12 cellular contexts compared by ENCODE assay signal in the genomic region with DNA sequence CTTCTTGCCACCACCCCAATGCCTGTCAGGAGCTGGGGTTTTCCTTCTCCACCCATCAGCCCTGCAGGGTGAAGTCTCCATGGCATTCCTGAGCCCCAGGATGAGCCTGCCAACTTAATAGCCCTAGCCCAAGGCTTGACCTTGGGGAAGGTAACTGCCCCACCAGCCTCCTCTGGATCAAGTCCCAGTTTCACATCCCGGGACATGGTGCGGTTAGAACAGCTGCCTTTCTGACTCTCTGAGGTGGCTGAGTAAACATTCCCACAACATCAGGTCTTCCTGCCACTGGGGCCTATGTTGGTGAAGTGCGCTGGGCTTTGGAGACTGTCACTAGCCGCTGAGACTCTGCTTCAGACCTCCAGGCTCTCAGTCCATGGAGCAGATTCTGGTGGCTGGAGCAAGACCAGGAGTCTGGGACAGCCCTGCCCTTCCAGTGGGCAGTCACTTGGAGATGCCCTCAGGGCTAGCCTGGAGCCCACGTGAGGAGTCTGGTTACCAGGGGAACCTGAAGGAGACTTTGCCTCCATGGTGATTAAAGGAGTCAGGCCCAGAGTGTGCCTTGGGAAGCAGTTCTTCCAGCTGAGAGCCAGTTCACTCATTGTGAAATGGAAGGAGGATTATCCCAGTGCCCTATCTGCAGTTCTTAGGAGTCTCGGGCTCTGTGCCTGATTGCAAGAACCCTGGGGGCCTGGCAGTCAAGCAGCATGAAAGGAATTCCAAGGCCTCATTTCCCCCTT. TPM values are rescaled to one million over a fixed set of nuclear protein-coding genes. Genes with fewer than 3 reads are reported as not detected.
DNase-seq lines count a peak whose midpoint lies in the region; ATAC-seq and TF ChIP-seq lines count a peak whose summit lies in the region.
"Had no signal": no experiment of that assay in that cellular context is flagged by ENCODE, and none has a peak within 500 bp of the region (broad histone marks: within the 10 kb centered on the region; RNA-seq: fewer than 3 reads in every experiment).

No MANE protein-coding gene starts in this region.

- no peak overlapping the region for H3K27ac ChIP-seq in brain microvascular endothelial cell
- no peak overlapping the region for H3K27ac ChIP-seq in CD8-positive, alpha-beta T cell (ENCODE audit: low read depth, low read length)
- H3K27ac ChIP-seq: HL-60 had no signal

- in situ Hi-C loops in brain microvascular endothelial cell (cut with HindIII; ENCODE audit: low pct_ligation_motif_present, low sequenced_read_pairs), result no loop called here

- intact Hi-C loops in CD14-positive monocyte (cut with micrococcal nuclease), result no loop called here
- intact Hi-C loops in CD8-positive, alpha-beta T cell (cut with DNase I, micrococcal nuclease), result no loop called here

- no peak for ATAC-seq in stimulated activated memory B cell treated with anti-CD40 and anti-IgM and Interleukin-4, amounts not matched to agents 10 μg/mL and 1 μg/mL and 100 μg/mL, for 72 hours
- ATAC-seq in CD8-positive, alpha-beta T cell, result no peak
- no peak for ATAC-seq in GM18858 (IDR thresholded peaks at IDR 0.05; ENCODE audit: unreplicated experiment)

- no peaks in the 10 kb centered on the region for H3K27me3 Mint-ChIP-seq in stimulated activated memory B cell treated with anti-CD40 and anti-IgM and Interleukin-4, amounts not matched to agents 10 μg/mL and 1 μg/mL and 100 μg/mL, for 72 hours
- H3K27me3 Mint-ChIP-seq in CD14-positive monocyte (ENCODE audit: low read depth in 3 of 3), result peaks cover 1 to 7% (median 6%) of the 10 kb centered on the region in 3 donors
- peaks cover 15% of the 10 kb centered on the region for H3K27me3 Mint-ChIP-seq in CD8-positive, alpha-beta T cell (ENCODE audit: low read depth)

- H3K4me3 ChIP-seq in brain microvascular endothelial cell (ENCODE audit: low read depth, low read length), result no peak overlapping the region
- no peak overlapping the region for H3K4me3 ChIP-seq in CD8-positive, alpha-beta T cell (ENCODE audit: low read depth, low read length)

- no peaks in the 10 kb centered on the region for H3K4me1 ChIP-seq in CD8-positive, alpha-beta T cell (ENCODE audit: insufficient read depth, low read length)

- no peaks in the 10 kb centered on the region for H3K9me3 ChIP-seq in CD8-positive, alpha-beta T cell (ENCODE audit: low read length)

- H3K4me1 Mint-ChIP-seq in stimulated activated memory B cell treated with anti-CD40 and anti-IgM and Interleukin-4, amounts not matched to agents 10 μg/mL and 1 μg/mL and 100 μg/mL, for 72 hours, result peaks cover 32% of the 10 kb centered on the region
- peaks cover 39% of the 10 kb centered on the region for H3K4me1 Mint-ChIP-seq in CD14-positive monocyte
- no peaks in the 10 kb centered on the region for H3K4me1 Mint-ChIP-seq in CD8-positive, alpha-beta T cell (ENCODE audit: low read depth)

- CTCF ChIA-PET in CD8-positive, alpha-beta T cell (lab: Charles Lee), result interaction anchor here (1.6 kb wide), 1 partner anchor 17 kb away, joined by 7 read pairs; no protein-coding TSS in a partner anchor

- TF ChIP-seq CTCF in brain microvascular endothelial cell (IDR thresholded peaks at IDR 0.05; ENCODE audit: low read depth, low read length, missing control alignments) (no peak), CD14-positive monocyte (IDR thresholded peaks at IDR 0.05) (no peak)
- TF ChIP-seq CTCF in CD8-positive, alpha-beta T cell (IDR thresholded peaks at IDR 0.05), result no peak

- no peaks in the 10 kb centered on the region for H3K27me3 ChIP-seq in brain microvascular endothelial cell (replicated peaks)
- H3K27me3 ChIP-seq in CD8-positive, alpha-beta T cell (ENCODE audit: insufficient read depth, low read length), result no peaks in the 10 kb centered on the region

- no peaks in the 10 kb centered on the region for H3K36me3 ChIP-seq in brain microvascular endothelial cell (replicated peaks)
- no peaks in the 10 kb centered on the region for H3K36me3 ChIP-seq in CD8-positive, alpha-beta T cell (ENCODE audit: insufficient read depth, low read length)

- H3K27ac Mint-ChIP-seq in stimulated activated memory B cell treated with anti-CD40 and anti-IgM and Interleukin-4, amounts not matched to agents 10 μg/mL and 1 μg/mL and 100 μg/mL, for 72 hours, result peak overlapping the region; percentile 66
- H3K27ac Mint-ChIP-seq in CD14-positive monocyte, result no peak overlapping the region
- no peak overlapping the region for H3K27ac Mint-ChIP-seq in CD8-positive, alpha-beta T cell

- DNase-seq in NCI-H146 treated with DMSO at 0.1 percent for 48 hours (lab: John Stamatoyannopoulos, UW; ENCODE audit: unreplicated experiment) (peak; percentile 38), brain microvascular endothelial cell (peak; percentile 33), left kidney (ENCODE audit: low read depth, low spot score) (peak; percentile 48), CD14-positive monocyte (ENCODE audit: low spot score) (no peak), NOMO-1 (lab: John Stamatoyannopoulos, UW; ENCODE audit: unreplicated experiment in 2 of 2) (no peak)
- no peak for DNase-seq in CD8-positive, alpha-beta T cell
- DNase-seq: cerebellar nuclear complex, DND-41, NCI-H187 had no signal

- H3K36me3 Mint-ChIP-seq in stimulated activated memory B cell treated with anti-CD40 and anti-IgM and Interleukin-4, amounts not matched to agents 10 μg/mL and 1 μg/mL and 100 μg/mL, for 72 hours, result no peaks in the 10 kb centered on the region
- no peaks in the 10 kb centered on the region for H3K36me3 Mint-ChIP-seq in CD14-positive monocyte
- H3K36me3 Mint-ChIP-seq in CD8-positive, alpha-beta T cell, result no peaks in the 10 kb centered on the region

- no peaks in the 10 kb centered on the region for H3K9me3 Mint-ChIP-seq in stimulated activated memory B cell treated with anti-CD40 and anti-IgM and Interleukin-4, amounts not matched to agents 10 μg/mL and 1 μg/mL and 100 μg/mL, for 72 hours
- peaks cover 0 to 2% (median 0%) of the 10 kb centered on the region in 7 donors for H3K9me3 Mint-ChIP-seq in CD14-positive monocyte
- H3K9me3 Mint-ChIP-seq in CD8-positive, alpha-beta T cell, result no peaks in the 10 kb centered on the region

- POLR2A ChIA-PET in CD8-positive, alpha-beta T cell (lab: Charles Lee), result no interaction called here

- no peak overlapping the region for H3K4me3 Mint-ChIP-seq in stimulated activated memory B cell treated with anti-CD40 and anti-IgM and Interleukin-4, amounts not matched to agents 10 μg/mL and 1 μg/mL and 100 μg/mL, for 72 hours
- no peak overlapping the region for H3K4me3 Mint-ChIP-seq in CD14-positive monocyte
- no peak overlapping the region for H3K4me3 Mint-ChIP-seq in CD8-positive, alpha-beta T cell

RNA-seq across cellular contexts. Expression of a gene that starts 56.8 kb away (rescaled TPM):
- 10 to 100 TPM; 33.7 to 38.1 TPM for polyA plus RNA-seq in CD14-positive monocyte
- 1 to 10 TPM; 7.5 to 9.8 TPM for total RNA-seq in CD8-positive, alpha-beta T cell

Comparison
In these comparisons a context has a peak if more than half of its experiments do, and no peak if none do; other contexts are left out.
1. DNase-seq: peak in NCI-H146 treated with DMSO at 0.1 percent for 48 hours (single experiment), brain microvascular endothelial cell (single experiment) and left kidney (single experiment); none in CD14-positive monocyte (single experiment), CD8-positive, alpha-beta T cell (0 of 7) and NOMO-1 (0 of 2).